ENCODE assay signal across 6 cellular contexts in the genomic region with DNA sequence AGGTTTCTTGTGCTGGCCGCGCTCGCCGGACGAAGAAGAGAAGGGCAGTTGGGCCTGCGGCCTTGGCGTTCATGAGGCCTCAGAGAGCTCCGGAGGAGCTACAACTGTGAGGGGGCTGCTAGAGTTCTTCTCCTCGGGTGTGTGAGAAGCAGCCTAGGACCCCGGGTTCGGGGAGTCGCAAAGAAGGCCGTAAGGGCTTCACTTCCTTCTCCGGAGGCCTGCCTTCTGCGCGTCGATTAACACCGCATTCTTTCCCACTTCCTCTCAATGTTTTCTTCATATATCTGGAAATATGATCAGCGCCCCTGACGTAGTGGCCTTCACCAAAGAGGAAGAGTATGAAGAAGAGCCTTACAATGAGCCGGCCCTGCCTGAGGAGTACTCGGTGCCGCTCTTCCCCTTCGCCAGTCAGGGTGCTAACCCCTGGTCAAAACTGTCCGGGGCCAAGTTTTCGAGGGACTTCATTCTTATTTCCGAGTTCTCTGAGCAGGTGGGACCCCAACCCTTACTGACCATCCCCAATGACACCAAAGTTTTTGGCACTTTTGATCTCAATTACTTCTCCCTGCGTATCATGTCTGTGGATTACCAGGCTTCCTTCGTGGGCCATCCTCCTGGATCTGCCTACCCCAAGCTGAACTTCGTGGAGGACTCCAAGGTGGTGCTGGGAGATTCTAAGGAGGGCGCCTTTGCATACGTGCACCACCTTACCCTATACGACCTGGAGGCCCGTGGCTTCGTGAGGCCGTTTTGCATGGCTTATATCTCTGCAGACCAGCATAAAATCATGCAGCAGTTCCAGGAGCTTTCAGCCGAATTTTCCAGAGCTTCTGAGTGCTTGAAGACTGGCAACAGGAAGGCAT. TPM values are rescaled to one million over a fixed set of nuclear protein-coding genes. Genes with fewer than 3 reads are reported as not detected.
DNase-seq lines count a peak whose midpoint lies in the region; FAIRE-seq and TF ChIP-seq lines count a peak whose summit lies in the region.

No MANE protein-coding gene starts in this region.

- intact Hi-C loops in kidney (cut with DNase I) = no loop called here

- no peaks in the 10 kb centered on the region for H3K9me3 ChIP-seq in HEK293 (ENCODE audit: control insufficient read depth, insufficient read depth, low read depth, low read length)
- no peaks in the 10 kb centered on the region for H3K9me3 ChIP-seq in kidney (ENCODE audit: control insufficient read depth in 1 of 2, low read length in 2 of 2)

- H3K27ac ChIP-seq in HEK293 (ENCODE audit: extremely low read depth, low read depth, low read length) (peak overlapping the region; percentile 93), kidney (ENCODE audit: low read depth in 2 of 2, low read length in 2 of 2) (peak overlapping the region; percentile 81 to 92)

- DNase-seq in kidney (peak; percentile 49), COR-L47 (lab: John Stamatoyannopoulos, UW) (no peak), ureter (ENCODE audit: low spot score) (no peak), 8988T (no peak)

- peaks cover 16 to 74% of the 10 kb centered on the region in 2 experiments for H3K36me3 ChIP-seq in HEK293 (ENCODE audit: control insufficient read depth in 2 of 2, insufficient read depth in 1 of 2, low read length in 2 of 2)
- peaks cover 9 to 22% of the 10 kb centered on the region in 2 donors for H3K36me3 ChIP-seq in kidney (ENCODE audit: control insufficient read depth in 1 of 2, insufficient read depth in 2 of 2, low read length in 2 of 2)

- no peak for FAIRE-seq in kidney (lab: Jason Lieb, UNC)

- POLR2A ChIA-PET in HEK293 (lab: Yijun Ruan, JAX) = interaction anchor here (0.5 to 1.5 kb wide), 6 partner anchors 10 to 51 kb away, joined by 3 to 8 read pairs (median 4); no protein-coding TSS in a partner anchor

- peak overlapping the region; percentile 88 to 93 for H3K9ac ChIP-seq in kidney (ENCODE audit: low read length in 2 of 2)

- peaks cover 21% of the 10 kb centered on the region for H3K4me1 ChIP-seq in HEK293 (ENCODE audit: control insufficient read depth, insufficient read depth, low read length)
- peaks cover 31 to 52% of the 10 kb centered on the region in 2 donors for H3K4me1 ChIP-seq in kidney (ENCODE audit: control insufficient read depth in 1 of 2, insufficient read depth in 1 of 2, low read depth in 1 of 2, low read length in 2 of 2)

- TF ChIP-seq CTCF in HEK293 (tag by site-specific recombination; IDR thresholded peaks at IDR 0.05) (no peak), WI38 (IDR thresholded peaks at IDR 0.05; ENCODE audit: low read depth, low read length) (no peak), kidney (IDR thresholded peaks at IDR 0.05; ENCODE audit: borderline replicate concordance, extremely low read depth, insufficient read depth) (no peak)

- CTCF ChIA-PET in HEK293 (lab: Yijun Ruan, JAX) = interaction anchor here (0.6 to 1.1 kb wide), 3 partner anchors 49 to 669 kb away, joined by 3 read pairs; no protein-coding TSS in a partner anchor

- H3K4me3 ChIP-seq in HEK293 (ENCODE audit: low read depth, low read length) (peak overlapping the region; percentile 85), WI38 (ENCODE audit: low read depth, low read length) (peak overlapping the region; percentile 78), kidney (ENCODE audit: low read length in 2 of 2) (peak overlapping the region; percentile 90 to 97)

TF ChIP-seq in HEK293, 187 proteins besides CTCF, POLR2A, EP300 and RAD21:
- TF ChIP-seq OSR2 (tag by site-specific recombination; IDR thresholded peaks at IDR 0.05) (0 out of 2 replicates have a peak, but pooled peaks have one; percentile 1), ZNF335 (tag by site-specific recombination; conservative IDR thresholded peaks at IDR 0.05) (0 out of 2 replicates have a peak, but pooled peaks have one; percentile 6), ZNF792 (tag by site-specific recombination; IDR thresholded peaks at IDR 0.05) (no peak)
- TF ChIP-seq, protein P1, sequence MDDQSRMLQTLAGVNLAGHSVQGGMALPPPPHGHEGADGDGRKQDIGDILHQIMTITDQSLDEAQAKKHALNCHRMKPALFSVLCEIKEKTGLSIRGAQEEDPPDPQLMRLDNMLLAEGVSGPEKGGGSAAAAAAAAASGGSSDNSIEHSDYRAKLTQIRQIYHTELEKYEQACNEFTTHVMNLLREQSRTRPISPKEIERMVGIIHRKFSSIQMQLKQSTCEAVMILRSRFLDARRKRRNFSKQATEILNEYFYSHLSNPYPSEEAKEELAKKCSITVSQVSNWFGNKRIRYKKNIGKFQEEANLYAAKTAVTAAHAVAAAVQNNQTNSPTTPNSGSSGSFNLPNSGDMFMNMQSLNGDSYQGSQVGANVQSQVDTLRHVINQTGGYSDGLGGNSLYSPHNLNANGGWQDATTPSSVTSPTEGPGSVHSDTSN (CRISPR knock-in tag; IDR thresholded peaks at IDR 0.05) = 0 out of 2 replicates have a peak, but pooled peaks have one; percentile 6
- TF ChIP-seq, protein P2, sequence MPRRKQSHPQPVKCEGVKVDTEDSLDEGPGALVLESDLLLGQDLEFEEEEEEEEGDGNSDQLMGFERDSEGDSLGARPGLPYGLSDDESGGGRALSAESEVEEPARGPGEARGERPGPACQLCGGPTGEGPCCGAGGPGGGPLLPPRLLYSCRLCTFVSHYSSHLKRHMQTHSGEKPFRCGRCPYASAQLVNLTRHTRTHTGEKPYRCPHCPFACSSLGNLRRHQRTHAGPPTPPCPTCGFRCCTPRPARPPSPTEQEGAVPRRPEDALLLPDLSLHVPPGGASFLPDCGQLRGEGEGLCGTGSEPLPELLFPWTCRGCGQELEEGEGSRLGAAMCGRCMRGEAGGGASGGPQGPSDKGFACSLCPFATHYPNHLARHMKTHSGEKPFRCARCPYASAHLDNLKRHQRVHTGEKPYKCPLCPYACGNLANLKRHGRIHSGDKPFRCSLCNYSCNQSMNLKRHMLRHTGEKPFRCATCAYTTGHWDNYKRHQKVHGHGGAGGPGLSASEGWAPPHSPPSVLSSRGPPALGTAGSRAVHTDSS (tag by site-specific recombination; IDR thresholded peaks at IDR 0.05) = 0 out of 2 replicates have a peak, but pooled peaks have one; percentile 30

RNA-seq across cellular contexts. Expression of a gene that starts 0.6 kb away (rescaled TPM):
- total RNA-seq in kidney (22.4 TPM), ureter (22.3 TPM)
- polyA plus RNA-seq in kidney (ENCODE audit: insufficient read depth, low read depth, low replicate concordance) = 3.1 TPM

RNA-seq across cellular contexts. Expression of a gene that starts 0.9 kb away (rescaled TPM):
- total RNA-seq in kidney (30.3 TPM), ureter (42.7 TPM)
- 7.9 TPM for polyA plus RNA-seq in kidney (ENCODE audit: insufficient read depth, low read depth, low replicate concordance)

RNA-seq across cellular contexts. Expression of a gene that starts 47.6 kb away (rescaled TPM):
- total RNA-seq in kidney (162 TPM), ureter (31.2 TPM)
- 241 TPM for polyA plus RNA-seq in kidney (ENCODE audit: insufficient read depth, low read depth, low replicate concordance)

RNA-seq across cellular contexts. Expression of a gene that starts 55.3 kb away (rescaled TPM):
- total RNA-seq in kidney (25.3 TPM), ureter (9.8 TPM)
- 19.3 TPM for polyA plus RNA-seq in kidney (ENCODE audit: insufficient read depth, low read depth, low replicate concordance)

RNA-seq across cellular contexts. Expression of a gene that starts 57.2 kb away (rescaled TPM):
- total RNA-seq in kidney (301 TPM), ureter (307 TPM)
- polyA plus RNA-seq in kidney (ENCODE audit: insufficient read depth, low read depth, low replicate concordance) = 139 TPM
